1 cellular context compared by ENCODE assay signal in the genomic region with DNA sequence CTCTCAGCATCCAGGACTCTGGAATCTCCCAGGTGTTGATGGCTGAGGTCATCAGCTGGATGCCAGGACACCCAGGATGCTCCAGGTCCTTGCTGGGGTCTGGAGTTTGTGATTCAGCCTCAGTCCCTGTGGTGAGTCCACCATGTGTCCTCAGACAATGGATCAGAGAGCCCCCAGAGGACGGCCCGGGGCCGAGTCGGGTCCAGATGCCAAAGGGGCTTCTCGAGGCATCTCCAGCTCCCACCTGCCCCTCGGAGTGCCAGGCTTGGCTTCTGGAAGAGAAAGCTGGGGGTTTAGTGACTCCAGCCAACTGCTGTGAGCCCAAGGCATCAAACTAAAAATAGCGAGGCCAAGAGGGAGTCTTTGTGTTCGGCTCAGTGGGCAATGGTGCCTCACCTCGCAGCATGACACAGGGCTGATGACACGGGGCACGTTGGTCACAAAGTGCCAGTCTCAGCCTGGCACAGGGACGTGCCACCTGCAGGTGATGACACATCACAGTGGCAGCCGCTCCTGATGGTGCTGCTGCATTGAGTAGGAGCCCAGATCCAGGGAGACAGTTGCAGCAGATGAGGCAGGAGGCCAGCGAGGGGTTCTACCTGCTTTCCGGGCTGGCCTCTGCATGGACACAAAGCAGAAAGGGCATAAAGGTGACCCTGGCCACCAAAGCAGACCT.
TF ChIP-seq lines count a peak whose summit lies in the region.

No MANE protein-coding gene starts in this region.

TF ChIP-seq in K562, 482 proteins besides CTCF, POLR2A, EP300 and RAD21 (continued from another document):
- TF ChIP-seq CHD4 (IDR thresholded peaks at IDR 0.05; ENCODE audit: insufficient read depth, insufficient replicate concordance, low read depth, low read length, poor library complexity, severe bottlenecking) (no peak), ZNF217 (CRISPR knock-in tag; IDR thresholded peaks at IDR 0.05) (no peak), POLR2H (tag; IDR thresholded peaks at IDR 0.05; ENCODE audit: low read depth) (no peak)
- TF ChIP-seq, protein P1, sequence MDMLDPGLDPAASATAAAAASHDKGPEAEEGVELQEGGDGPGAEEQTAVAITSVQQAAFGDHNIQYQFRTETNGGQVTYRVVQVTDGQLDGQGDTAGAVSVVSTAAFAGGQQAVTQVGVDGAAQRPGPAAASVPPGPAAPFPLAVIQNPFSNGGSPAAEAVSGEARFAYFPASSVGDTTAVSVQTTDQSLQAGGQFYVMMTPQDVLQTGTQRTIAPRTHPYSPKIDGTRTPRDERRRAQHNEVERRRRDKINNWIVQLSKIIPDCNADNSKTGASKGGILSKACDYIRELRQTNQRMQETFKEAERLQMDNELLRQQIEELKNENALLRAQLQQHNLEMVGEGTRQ (CRISPR knock-in tag; IDR thresholded peaks at IDR 0.05), result no peak
